ENCODE assay signal across 27 cellular contexts in the genomic region with DNA sequence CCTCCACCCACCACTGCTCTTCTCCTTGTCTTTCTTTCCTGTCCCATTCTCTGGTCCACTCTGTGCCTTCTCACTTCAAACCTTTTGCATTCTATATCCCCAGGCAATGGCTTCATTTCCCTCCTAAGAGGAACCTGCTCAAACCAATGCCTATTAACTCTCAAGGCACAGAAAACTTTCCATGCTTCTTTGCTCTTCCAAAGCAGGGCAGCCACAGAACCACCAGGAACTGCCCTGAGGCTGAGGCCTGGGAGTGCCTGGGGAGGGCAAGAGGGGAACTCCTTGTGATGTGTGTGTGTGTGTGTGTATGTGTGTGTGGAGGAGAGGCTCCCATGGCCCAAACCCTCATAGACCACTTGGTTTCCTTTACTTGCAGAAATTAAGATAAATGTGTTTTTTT. TPM values are rescaled to one million over a fixed set of nuclear protein-coding genes. Genes with fewer than 3 reads are reported as not detected.
"Had no signal": no experiment of that assay in that cellular context is flagged by ENCODE, and none has a peak within 500 bp of the region (broad histone marks: within the 10 kb centered on the region; RNA-seq: fewer than 3 reads in every experiment).

No MANE protein-coding gene starts in this region.

- H3K9me3 Mint-ChIP-seq: natural killer cell; stimulated activated effector memory CD8-positive, alpha-beta T cell treated with anti-CD3 and anti-CD28 coated beads, Interleukin-12 subunit alpha, Interleukin-12 subunit beta, amount 100 ng/mL, for 72 hours had no signal

- H3K9me3 ChIP-seq: gastrocnemius medialis, mucosa of descending colon, psoas muscle, right lobe of liver, testis had no signal

- H3K27ac ChIP-seq: coronary artery, gastrocnemius medialis, heart right ventricle, neural progenitor cell, psoas muscle, right lobe of liver, testis, tibial nerve had no signal

- ATAC-seq: gastrocnemius medialis; heart right ventricle; mucosa of descending colon; natural killer cell; psoas muscle; stimulated activated naive CD8-positive, alpha-beta T cell treated with anti-CD3 and anti-CD28 coated beads, Interleukin-15, Interleukin-2, amounts not matched to agents 100 U/mL and 50 U/mL, for 24 hours had no signal

- H3K4me3 ChIP-seq: coronary artery, gastrocnemius medialis, heart right ventricle, mucosa of descending colon, neural progenitor cell, psoas muscle, right lobe of liver, testis, tibial nerve had no signal

- H3K36me3 ChIP-seq: gastrocnemius medialis, heart right ventricle, neural progenitor cell, right lobe of liver had no signal

- H3K4me1 Mint-ChIP-seq: natural killer cell; stimulated activated effector memory CD8-positive, alpha-beta T cell treated with anti-CD3 and anti-CD28 coated beads, Interleukin-12 subunit alpha, Interleukin-12 subunit beta, amount 100 ng/mL, for 72 hours had no signal

- H3K4me3 Mint-ChIP-seq: natural killer cell; neural progenitor cell; stimulated activated effector memory CD8-positive, alpha-beta T cell treated with anti-CD3 and anti-CD28 coated beads, Interleukin-12 subunit alpha, Interleukin-12 subunit beta, amount 100 ng/mL, for 72 hours had no signal

- H3K4me1 ChIP-seq: neural progenitor cell, right lobe of liver, testis, tibial nerve had no signal

- H3K27ac Mint-ChIP-seq: natural killer cell; neural progenitor cell; stimulated activated effector memory CD8-positive, alpha-beta T cell treated with anti-CD3 and anti-CD28 coated beads, Interleukin-12 subunit alpha, Interleukin-12 subunit beta, amount 100 ng/mL, for 72 hours had no signal

- H3K27me3 ChIP-seq: gastrocnemius medialis, heart right ventricle, testis, tibial nerve had no signal

- DNase-seq: effector CD8-positive, alpha-beta T cell; gastrocnemius medialis; heart right ventricle; hypothalamus; mammary epithelial cell; mucosa of descending colon; natural killer cell; psoas muscle; retina; right lobe of liver; stimulated activated CD4-positive, alpha-beta T cell treated with anti-CD3 and anti-CD28 coated beads, Interleukin-4, amount 100 ng/mL, for 1 hour; stimulated activated CD8-positive, alpha-beta memory T cell treated with anti-CD3 and anti-CD28 coated beads, Interleukin-4, amount 100 ng/mL, for 48 hours; stimulated activated naive CD8-positive, alpha-beta T cell treated with anti-CD3 and anti-CD28 coated beads, Interleukin-15, Interleukin-2, amounts not matched to agents 100 U/mL and 50 U/mL, for 24 hours; testis had no signal

RNA-seq across cellular contexts. Expression of a gene that starts 14.1 kb away (rescaled TPM):
- total RNA-seq: chondrocyte, fibroblast of lung, fibroblast of villous mesenchyme, left lobe of liver, lower leg skin, mammary epithelial cell, mesenteric fat pad, mucosa of descending colon, natural killer cell, omental fat pad, right lobe of liver, subcutaneous adipose tissue, tibial nerve, urinary bladder had no signal
